In the genomic region with DNA sequence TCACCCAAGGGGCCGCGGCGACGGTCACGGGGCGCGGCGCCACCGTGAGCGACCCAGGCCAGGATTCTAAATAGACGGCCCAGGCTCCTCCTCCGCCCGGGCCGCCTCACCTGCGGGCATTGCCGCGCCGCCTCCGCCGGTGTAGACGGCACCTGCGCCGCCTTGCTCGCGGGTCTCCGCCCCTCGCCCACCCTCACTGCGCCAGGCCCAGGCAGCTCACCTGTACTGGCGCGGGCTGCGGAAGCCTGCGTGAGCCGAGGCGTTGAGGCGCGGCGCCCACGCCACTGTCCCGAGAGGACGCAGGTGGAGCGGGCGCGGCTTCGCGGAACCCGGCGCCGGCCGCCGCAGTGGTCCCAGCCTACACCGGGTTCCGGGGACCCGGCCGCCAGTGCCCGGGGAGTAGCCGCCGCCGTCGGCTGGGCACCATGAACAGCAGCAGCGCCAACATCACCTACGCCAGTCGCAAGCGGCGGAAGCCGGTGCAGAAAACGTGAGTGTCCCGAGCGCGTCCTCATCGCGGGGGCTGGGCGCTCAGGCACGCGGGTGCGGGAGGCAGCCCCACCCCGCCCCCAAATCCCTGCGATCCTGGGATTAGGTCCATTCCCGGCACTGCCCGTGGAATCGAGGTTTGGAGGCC, we compare ENCODE assay signal across 8 cellular contexts. TPM values are rescaled to one million over a fixed set of nuclear protein-coding genes. Genes with fewer than 3 reads are reported as not detected.
DNase-seq lines count a peak whose midpoint lies in the region; ATAC-seq and TF ChIP-seq lines count a peak whose summit lies in the region.

No MANE protein-coding gene starts in this region.

- peaks cover 10 to 15% of the 10 kb centered on the region in 2 donors for H3K36me3 Mint-ChIP-seq in activated T-cell treated with anti-CD3 and anti-CD28 coated beads, Interleukin-2, amount 50 U/mL, for 72 hours (ENCODE audit: insufficient read depth in 2 of 2)

- H3K27me3 Mint-ChIP-seq in activated T-cell treated with anti-CD3 and anti-CD28 coated beads, Interleukin-2, amount 50 U/mL, for 72 hours (ENCODE audit: low read depth), result no peaks in the 10 kb centered on the region

- peaks cover 31% of the 10 kb centered on the region for H3K4me1 Mint-ChIP-seq in activated T-cell treated with anti-CD3 and anti-CD28 coated beads, Interleukin-2, amount 50 U/mL, for 72 hours (ENCODE audit: low read depth)

- no peak overlapping the region for H3K27ac Mint-ChIP-seq in activated T-cell treated with anti-CD3 and anti-CD28 coated beads, Interleukin-2, amount 50 U/mL, for 72 hours

- peaks cover 48% of the 10 kb centered on the region for H3K27me3 ChIP-seq in neutrophil

- no peaks in the 10 kb centered on the region for H3K9me3 ChIP-seq in neutrophil

- H3K36me3 ChIP-seq in neutrophil, result no peaks in the 10 kb centered on the region

- DNase-seq in NCI-H460 (ENCODE audit: extremely low read depth, low read depth) (peak; percentile 37), fibroblast of pulmonary artery (ENCODE audit: low read depth) (peak; percentile 42), superior temporal gyrus (ENCODE audit: extremely low spot score) (peak; percentile 35), GDM1 (lab: John Stamatoyannopoulos, UW) (no peak)
- DNase-seq in activated T-cell treated with anti-CD3 and anti-CD28 coated beads, Interleukin-2, amount 50 U/mL, for 72 hours, result peak; percentile 69 to 70

- H3K4me3 ChIP-seq in fibroblast of pulmonary artery (replicated peaks; ENCODE audit: low read depth, low read length) (peak overlapping the region; percentile 73), neutrophil (ENCODE audit: low read depth in 1 of 2, low read length in 1 of 2) (peak overlapping the region; percentile 63 to 77)

- H3K27ac ChIP-seq in neutrophil, result no peak overlapping the region

- peak overlapping the region; percentile 95 to 97 for H3K4me3 Mint-ChIP-seq in activated T-cell treated with anti-CD3 and anti-CD28 coated beads, Interleukin-2, amount 50 U/mL, for 72 hours

- peak; percentile 48 for ATAC-seq in GM18502 (IDR thresholded peaks at IDR 0.05; ENCODE audit: poor library complexity, unreplicated experiment)
- peak; percentile 51 for ATAC-seq in HG02642 (IDR thresholded peaks at IDR 0.05; ENCODE audit: poor library complexity, unreplicated experiment)
- ATAC-seq in activated T-cell treated with anti-CD3 and anti-CD28 coated beads, Interleukin-2, amount 50 U/mL, for 72 hours (replicated peaks in 1 of 2), result peak; percentile 56 to 65

- peaks cover 8 to 36% of the 10 kb centered on the region in 2 experiments for H3K4me1 ChIP-seq in neutrophil (ENCODE audit: control insufficient read depth in 1 of 2, insufficient read depth in 1 of 2, low read depth in 1 of 2, low read length in 1 of 2)

- TF ChIP-seq CTCF in fibroblast of pulmonary artery (IDR thresholded peaks at IDR 0.05; ENCODE audit: low read length, missing control alignments) (no peak), neutrophil (IDR thresholded peaks at IDR 0.05) (no peak)

- H3K9me3 Mint-ChIP-seq in activated T-cell treated with anti-CD3 and anti-CD28 coated beads, Interleukin-2, amount 50 U/mL, for 72 hours, result peaks cover 3 to 4% of the 10 kb centered on the region in 2 donors

RNA-seq across cellular contexts. Expression of gene AHR, which starts 0.5 kb away (rescaled TPM):
- total RNA-seq in NCI-H460 (2014; rRNA removed; shearing (Covaris generic)), result 117 and 122 TPM in 2 replicates
- polyA plus RNA-seq in NCI-H460 (2014; cell fraction: nucleus; rRNA removed), result 22.8 and 34.1 TPM in 2 replicates
- total RNA-seq in activated T-cell treated with anti-CD3 and anti-CD28 coated beads, Interleukin-2, amount 50 U/mL, for 72 hours, result 10 to 100 TPM; 36.4 to 42.8 TPM
